8 cellular contexts compared by ENCODE assay signal in the genomic region with DNA sequence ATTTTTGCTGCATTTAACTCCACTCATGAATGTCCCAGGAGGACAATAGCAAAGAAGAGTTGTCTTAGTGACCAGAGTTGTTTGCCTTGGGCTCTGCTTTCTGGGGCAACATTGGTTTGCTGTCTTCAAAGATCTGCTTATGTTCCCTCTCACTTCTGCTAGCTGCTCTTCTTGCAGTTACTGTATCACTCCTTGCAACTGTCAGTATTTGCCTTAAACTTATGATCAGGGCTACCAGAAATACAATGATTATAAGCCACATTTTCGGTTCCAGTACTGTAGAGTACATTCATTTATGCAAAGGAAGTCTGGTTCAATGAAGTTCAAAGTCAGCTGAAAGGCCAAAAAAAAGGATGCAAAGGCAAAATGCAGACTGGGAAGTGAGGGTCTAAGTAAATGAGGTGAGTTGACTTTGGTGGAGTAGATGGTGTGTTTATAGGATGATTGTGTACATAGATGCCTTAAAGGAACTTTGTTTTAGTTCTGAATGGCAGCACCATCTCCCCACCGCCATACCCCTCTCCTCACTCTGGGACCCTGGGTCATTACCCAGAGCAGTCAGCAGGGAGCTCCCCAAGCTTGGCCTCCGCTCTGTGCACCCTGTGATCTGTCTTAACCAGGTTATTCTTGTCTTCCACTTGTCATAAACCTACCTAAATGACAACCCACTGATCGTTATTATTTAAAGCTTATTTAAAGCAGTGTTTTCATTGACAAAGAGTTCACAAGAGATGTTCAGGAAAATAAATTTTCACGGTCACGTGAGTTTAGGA.
DNase-seq lines count a peak whose midpoint lies in the region; ATAC-seq and TF ChIP-seq lines count a peak whose summit lies in the region.

No MANE protein-coding gene starts in this region.

- WGBS in iPS DF 6.9 (ENCODE audit: insufficient coverage, insufficient read length) = no CpG with 5 or more reads among the region's 6 CpGs

- ATAC-seq in GM21576 (IDR thresholded peaks at IDR 0.05; ENCODE audit: unreplicated experiment) = peak; percentile 60
- peak; percentile 35; the same call in 1 of the 3 replicates for ATAC-seq in RWPE2 (ENCODE audit: low read depth)

- DNase-seq in RWPE2 (ENCODE audit: low spot score) (no peak), iPS DF 6.9 (ENCODE audit: low read depth, low spot score) (peak; percentile 11), T1000 (lab: John Stamatoyannopoulos, UW) (no peak), dedifferentiated amniotic fluid mesenchymal stem cell (ENCODE audit: extremely low spot score) (no peak), NCI-H1930 (lab: John Stamatoyannopoulos, UW) (no peak), CD1c-positive myeloid dendritic cell (ENCODE audit: extremely low spot score) (no peak)

- H3K36me3 ChIP-seq in RWPE2 (ENCODE audit: low read depth) = no peaks in the 10 kb centered on the region
- H3K36me3 ChIP-seq in iPS DF 6.9 (ENCODE audit: control insufficient read depth, insufficient read depth, low read length) = no peaks in the 10 kb centered on the region

- H3K27me3 ChIP-seq in RWPE2 (ENCODE audit: insufficient read depth, poor library complexity, severe bottlenecking) (peaks cover 4% of the 10 kb centered on the region), iPS DF 6.9 (ENCODE audit: control insufficient read depth, insufficient read depth, low read length) (no peaks in the 10 kb centered on the region)

- H3K4me3 ChIP-seq in RWPE2 (ENCODE audit: severe bottlenecking) = no peak overlapping the region
- no peak overlapping the region for H3K4me3 ChIP-seq in iPS DF 6.9 (ENCODE audit: low read length)

- H3K4me1 ChIP-seq in RWPE2 (ENCODE audit: insufficient read depth, poor library complexity, severe bottlenecking) = no peaks in the 10 kb centered on the region
- no peaks in the 10 kb centered on the region for H3K4me1 ChIP-seq in iPS DF 6.9 (ENCODE audit: control insufficient read depth, insufficient read depth, low read length)

- peak; percentile 46 for TF ChIP-seq CTCF in GM12873 (IDR thresholded peaks at IDR 0.05; ENCODE audit: insufficient read depth, low read depth, low read length, missing control alignments)
- no peak for TF ChIP-seq CTCF in RWPE2 (IDR thresholded peaks at IDR 0.05; ENCODE audit: poor library complexity, severe bottlenecking)

- H3K27ac ChIP-seq in RWPE2 (ENCODE audit: poor library complexity, severe bottlenecking) = no peak overlapping the region
- H3K27ac ChIP-seq in iPS DF 6.9 (ENCODE audit: low read length) = no peak overlapping the region

- H3K9me3 ChIP-seq in RWPE2 (ENCODE audit: severe bottlenecking) (no peaks in the 10 kb centered on the region), iPS DF 6.9 (ENCODE audit: control insufficient read depth, insufficient read depth, low read length) (no peaks in the 10 kb centered on the region)
